In the genomic region with DNA sequence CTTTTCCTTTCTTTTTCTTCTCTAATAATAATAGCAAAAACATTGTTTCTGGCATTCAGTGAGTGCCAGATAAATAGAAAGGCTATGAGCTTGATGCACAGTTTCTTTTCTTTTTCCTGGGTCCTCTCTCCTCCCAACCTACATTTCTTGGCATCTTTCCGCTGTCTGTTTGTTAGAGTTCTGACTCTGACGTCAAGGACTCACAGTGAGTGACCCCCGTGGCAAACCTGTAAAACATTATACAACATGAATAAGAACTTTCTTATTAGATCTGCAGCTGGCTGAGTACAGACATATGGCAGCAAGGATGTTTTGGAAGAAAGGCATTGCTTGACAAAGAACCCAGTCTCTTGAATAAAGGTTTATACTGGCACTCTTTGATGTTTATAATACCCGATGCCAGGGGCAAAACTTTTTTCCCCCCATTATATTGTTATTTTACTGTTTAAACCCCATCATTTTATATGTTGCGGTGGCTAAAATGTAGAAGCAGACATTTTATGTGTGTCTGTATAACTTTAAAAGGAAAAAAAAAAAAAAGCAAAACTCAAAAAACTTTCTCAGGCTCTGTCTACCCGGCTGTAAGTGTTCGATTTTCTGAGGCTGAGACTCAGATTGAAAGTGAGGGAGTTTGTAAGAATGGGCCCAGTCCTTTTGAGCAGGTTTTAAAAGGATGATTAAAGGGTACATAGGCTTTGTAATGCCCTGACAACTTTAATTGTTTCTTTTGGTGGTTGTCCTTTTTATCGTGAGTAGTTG, we compare ENCODE assay signal across 12 cellular contexts.
DNase-seq lines count a peak whose midpoint lies in the region; ATAC-seq and TF ChIP-seq lines count a peak whose summit lies in the region.
"Had no signal": no experiment of that assay in that cellular context is flagged by ENCODE, and none has a peak within 500 bp of the region (broad histone marks: within the 10 kb centered on the region; RNA-seq: fewer than 3 reads in every experiment).

No MANE protein-coding gene starts in this region.

- no peak overlapping the region for H2BK12ac ChIP-seq in mesenchymal stem cell (ENCODE audit: low read length in 2 of 2)

- intact Hi-C loops in esophagus muscularis mucosa (cut with DNase I), result no loop called here

- H2BK5ac ChIP-seq in mesenchymal stem cell (ENCODE audit: low read depth, low read length, poor library complexity, severe bottlenecking), result peak overlapping the region; percentile 57

- no peak overlapping the region for H3K4me2 ChIP-seq in mesenchymal stem cell (ENCODE audit: low read length, poor library complexity, severe bottlenecking)

- no peak for ATAC-seq in GM18907 (IDR thresholded peaks at IDR 0.05; ENCODE audit: unreplicated experiment)
- ATAC-seq: psoas muscle had no signal

- H3K36me3 ChIP-seq in esophagus muscularis mucosa (no peaks in the 10 kb centered on the region), mesenchymal stem cell (ENCODE audit: control insufficient read depth in 1 of 2, insufficient read depth in 2 of 2, low read depth in 1 of 2, low read length in 2 of 2) (no peaks in the 10 kb centered on the region), stomach smooth muscle (ENCODE audit: control insufficient read depth in 2 of 2, insufficient read depth in 2 of 2, low read length in 2 of 2) (no peaks in the 10 kb centered on the region)

- DNase-seq in SK-MEL-5 (ENCODE audit: low read depth, low spot score), result peak; percentile 96
- no peak for DNase-seq in esophagus muscularis mucosa (ENCODE audit: extremely low spot score)
- no peak for DNase-seq in mesenchymal stem cell
- no peak for DNase-seq in hippocampal formation (lab: John Stamatoyannopoulos, UW)
- DNase-seq in D341Med (ENCODE audit: low spot score), result no peak
- DNase-seq: activated naive CD4-positive, alpha-beta T cell treated with anti-CD3 and anti-CD28 coated beads, Interleukin-2, amount 10 ng/mL, durations not matched to agents 7 days and 5 days; mammary epithelial cell; NCI-H1930; psoas muscle; SIG-M5 had no signal

- no peak for TF ChIP-seq POLR2A in esophagus muscularis mucosa (IDR thresholded peaks at IDR 0.05; ENCODE audit: low read depth)

- H3K23ac ChIP-seq in mesenchymal stem cell (ENCODE audit: low read length in 2 of 2), result no peak overlapping the region

- H2BK120ac ChIP-seq in mesenchymal stem cell (ENCODE audit: low read depth, low read length), result no peak overlapping the region

- no peak overlapping the region for H2AFZ ChIP-seq in mesenchymal stem cell (ENCODE audit: low read depth, low read length)

- 33% methylated on average over 8 of the region's 8 CpGs for WGBS in esophagus muscularis mucosa
- 95% methylated on average over 4 of the region's 8 CpGs for WGBS in mesenchymal stem cell

- no peak overlapping the region for H3K18ac ChIP-seq in mesenchymal stem cell (ENCODE audit: low read depth in 1 of 2, low read length in 2 of 2)

- H3K9ac ChIP-seq in mesenchymal stem cell (ENCODE audit: low read length), result no peak overlapping the region
- peak overlapping the region; percentile 20 to 38 for H3K9ac ChIP-seq in stomach smooth muscle (ENCODE audit: low read length in 2 of 2)

- H3K27ac ChIP-seq in esophagus muscularis mucosa (replicated peaks in 1 of 4) (peak overlapping the region; percentile 66 to 71 (median 68)), mesenchymal stem cell (ENCODE audit: low read length, poor library complexity, severe bottlenecking) (peak overlapping the region; percentile 76), stomach smooth muscle (ENCODE audit: low read length) (peak overlapping the region; percentile 68)
- H3K27ac ChIP-seq: psoas muscle had no signal

- no peak overlapping the region for H2BK15ac ChIP-seq in mesenchymal stem cell (ENCODE audit: low read depth, poor library complexity, severe bottlenecking)

- H2AK5ac ChIP-seq in mesenchymal stem cell (ENCODE audit: low read length, severe bottlenecking), result no peak overlapping the region

- no peaks in the 10 kb centered on the region for H3K9me3 ChIP-seq in esophagus muscularis mucosa
- H3K9me3 ChIP-seq in mesenchymal stem cell (ENCODE audit: control insufficient read depth, low read length), result no peaks in the 10 kb centered on the region
- H3K9me3 ChIP-seq in stomach smooth muscle (ENCODE audit: control insufficient read depth in 2 of 2, low read length in 2 of 2), result no peaks in the 10 kb centered on the region
- H3K9me3 ChIP-seq: psoas muscle had no signal

- no peak overlapping the region for H3K14ac ChIP-seq in mesenchymal stem cell (ENCODE audit: low read length in 2 of 2)

- peaks cover 31 to 59% (median 42%) of the 10 kb centered on the region in 4 donors for H3K4me1 ChIP-seq in esophagus muscularis mucosa
- H3K4me1 ChIP-seq in mesenchymal stem cell (ENCODE audit: control insufficient read depth, insufficient read depth, low read depth, low read length), result peaks cover 2% of the 10 kb centered on the region
- H3K4me1 ChIP-seq in stomach smooth muscle (ENCODE audit: control insufficient read depth, insufficient read depth, low read length), result no peaks in the 10 kb centered on the region
- H3K4me1 ChIP-seq: psoas muscle had no signal

- H4K8ac ChIP-seq in mesenchymal stem cell (ENCODE audit: low read length), result no peak overlapping the region

- peak overlapping the region in 3 of 4 donors; percentile 15 to 25 (median 23) for H3K4me3 ChIP-seq in esophagus muscularis mucosa
- H3K4me3 ChIP-seq in mesenchymal stem cell (ENCODE audit: insufficient read depth in 1 of 2, low read depth in 1 of 2, low read length in 2 of 2), result no peak overlapping the region
- H3K4me3 ChIP-seq in stomach smooth muscle (ENCODE audit: low read length in 2 of 2), result peak overlapping the region in 1 of 2 donors; percentile 56
- H3K4me3 ChIP-seq: psoas muscle had no signal

- H3K27me3 ChIP-seq in esophagus muscularis mucosa, result no peaks in the 10 kb centered on the region
- H3K27me3 ChIP-seq in mesenchymal stem cell (ENCODE audit: control insufficient read depth in 1 of 2, insufficient read depth in 1 of 2, low read length in 2 of 2), result no peaks in the 10 kb centered on the region
- H3K27me3 ChIP-seq in stomach smooth muscle (ENCODE audit: control insufficient read depth in 1 of 2, insufficient read depth in 2 of 2, low read length in 2 of 2), result no peaks in the 10 kb centered on the region

- in situ Hi-C loops in SK-MEL-5 (cut with HindIII; ENCODE audit: low pct_unique_long_range_greater_than_20kb, low sequenced_read_pairs), result no loop called here

- no peak overlapping the region for H3K4ac ChIP-seq in mesenchymal stem cell (ENCODE audit: low read depth in 1 of 2, low read length in 2 of 2)

- TF ChIP-seq EP300 in esophagus muscularis mucosa (IDR thresholded peaks at IDR 0.05), result no peak

- TF ChIP-seq CTCF in esophagus muscularis mucosa (IDR thresholded peaks at IDR 0.05), result no peak

- H4K91ac ChIP-seq in mesenchymal stem cell (ENCODE audit: low read length), result no peak overlapping the region

- H3K79me1 ChIP-seq in mesenchymal stem cell (replicated peaks; ENCODE audit: low read length, poor library complexity, severe bottlenecking), result no peaks in the 10 kb centered on the region

Comparison
In these comparisons a context has a peak if more than half of its experiments do, and no peak if none do; other contexts are left out.
1. H3K4me3 ChIP-seq: peak in esophagus muscularis mucosa (3 of 4); none in mesenchymal stem cell (0 of 2).
2. Peak in every context shown above with its lines, with median percentiles within 50 percentile points of each other: H3K27ac ChIP-seq.